Comparison of ENCODE assay signal across 10 cellular contexts in the genomic region with DNA sequence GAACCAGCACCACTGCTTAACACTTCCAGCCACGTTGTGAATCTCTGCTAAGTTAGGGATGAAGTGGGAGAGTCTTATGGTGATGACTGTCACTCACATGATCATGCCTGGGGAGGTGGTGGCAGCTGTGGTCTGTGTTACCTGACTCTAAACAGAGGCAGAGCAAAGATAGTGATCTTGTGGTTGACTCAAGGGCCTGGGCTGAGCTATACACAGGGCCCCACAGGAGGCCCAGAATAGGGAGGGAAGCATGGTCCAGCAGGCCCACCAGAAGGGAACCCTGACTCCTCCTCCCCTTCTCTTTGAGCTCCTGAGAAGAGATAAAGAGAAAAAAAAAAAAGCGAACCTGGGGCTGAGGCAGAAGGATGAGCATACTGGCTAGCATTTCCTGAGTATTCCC. TPM values are rescaled to one million over a fixed set of nuclear protein-coding genes. Genes with fewer than 3 reads are reported as not detected.
DNase-seq lines count a peak whose midpoint lies in the region; ATAC-seq, FAIRE-seq and TF ChIP-seq lines count a peak whose summit lies in the region.
"Had no signal": no experiment of that assay in that cellular context is flagged by ENCODE, and none has a peak within 500 bp of the region (broad histone marks: within the 10 kb centered on the region; RNA-seq: fewer than 3 reads in every experiment).

No MANE protein-coding gene starts in this region.

- no peak for TF ChIP-seq CTCF in lower lobe of right lung (IDR thresholded peaks at IDR 0.05)

- ATAC-seq in GM18502 (IDR thresholded peaks at IDR 0.05; ENCODE audit: poor library complexity, unreplicated experiment) (peak; percentile 80), GM21447 (IDR thresholded peaks at IDR 0.05; ENCODE audit: unreplicated experiment) (peak; percentile 58), lower lobe of right lung (no peak), GM18873 (IDR thresholded peaks at IDR 0.05; ENCODE audit: low FRiP score, unreplicated experiment) (no peak)

- no peak for FAIRE-seq in HTR-8/SVneo (lab: Jason Lieb, UNC)
- FAIRE-seq: astrocyte had no signal

- no peak overlapping the region for H3K27ac ChIP-seq in lower lobe of right lung

- H3K4me3 ChIP-seq in lower lobe of right lung: no peak overlapping the region

- H3K4me1 ChIP-seq in lower lobe of right lung: peaks cover 28% of the 10 kb centered on the region

- DNase-seq in HTR-8/SVneo (ENCODE audit: insufficient read length, low spot score) (peak; percentile 36), islet precursor cell (peak; percentile 96), activated gamma-delta T cell (lab: John Stamatoyannopoulos, UW) (no peak), lower lobe of right lung (no peak)
- DNase-seq: activated B cell treated with CpG ODN at 0.5 μM for 24 hours, NCI-H69 had no signal

- intact Hi-C loops in lower lobe of right lung (cut with DNase I): no loop called here

- no peaks in the 10 kb centered on the region for H3K27me3 ChIP-seq in lower lobe of right lung (ENCODE audit: low read depth)

- H3K36me3 ChIP-seq in lower lobe of right lung: peaks cover 32% of the 10 kb centered on the region

- H3K9me3 ChIP-seq in lower lobe of right lung: no peaks in the 10 kb centered on the region

RNA-seq across cellular contexts. Expression of a gene that starts 55.0 kb away (rescaled TPM):
- total RNA-seq in lower lobe of right lung: 83.9 TPM

Comparison
In these comparisons a context has a peak if more than half of its experiments do, and no peak if none do; other contexts are left out.
1. ATAC-seq: peak in GM18502 (single experiment) and GM21447 (single experiment); none in lower lobe of right lung (0 of 2) and GM18873 (single experiment).
2. DNase-seq: peak in HTR-8/SVneo (single experiment) and islet precursor cell (single experiment); none in activated gamma-delta T cell (single experiment) and lower lobe of right lung (single experiment).